Comparison of ENCODE assay signal across 8 cellular contexts in the genomic region with DNA sequence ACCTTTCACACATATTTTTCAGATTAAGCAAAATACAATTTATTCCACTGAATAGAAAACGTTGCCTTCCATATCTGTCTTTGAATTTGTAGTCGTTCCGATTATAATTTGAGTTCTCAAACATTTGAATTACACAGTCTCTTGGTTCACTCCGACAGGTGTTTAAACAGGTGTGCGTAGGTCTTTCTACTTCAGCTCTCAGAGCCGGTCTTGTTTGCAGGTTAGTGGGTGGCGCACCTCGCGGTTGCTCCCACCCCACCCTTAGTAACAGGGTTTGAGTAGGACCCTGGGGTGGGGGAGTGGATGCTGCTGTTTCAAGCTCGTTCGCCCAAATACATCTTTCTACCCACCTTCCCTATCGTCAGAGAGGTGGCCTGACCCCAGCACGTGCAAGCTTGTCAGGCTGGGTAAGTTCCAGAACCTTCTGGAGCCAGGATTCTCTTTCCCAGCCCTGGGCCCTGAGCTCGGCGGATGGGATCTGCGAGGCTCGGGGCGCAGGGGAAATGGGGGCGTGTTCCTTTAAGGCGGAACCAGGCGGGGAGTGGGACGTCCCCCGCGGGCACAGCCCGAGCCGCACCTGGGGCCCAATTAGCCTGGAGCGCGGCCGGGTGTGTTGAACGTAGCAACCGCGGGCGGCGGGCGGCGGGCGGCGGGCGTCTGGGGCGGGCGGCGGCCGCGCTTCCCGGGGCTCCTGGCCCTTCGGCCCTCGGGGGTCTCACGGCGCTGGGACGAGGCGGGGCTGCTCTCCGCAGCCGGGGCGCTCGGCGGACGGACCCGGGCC. TPM values are rescaled to one million over a fixed set of nuclear protein-coding genes. Genes with fewer than 3 reads are reported as not detected.
DNase-seq lines count a peak whose midpoint lies in the region; ATAC-seq, FAIRE-seq and TF ChIP-seq lines count a peak whose summit lies in the region.

A gene (plus strand): TSS at position 591 of the 781 bp plus-strand sequence.

- ATAC-seq in HG02588 (IDR thresholded peaks at IDR 0.05; ENCODE audit: unreplicated experiment), result peak; percentile 76

- 21% methylated on average over 18 of the region's 58 CpGs for WGBS in prostate gland

- DNase-seq in GM12892 (ENCODE audit: insufficient read length), result peak; percentile 61
- DNase-seq in NCI-H510A (lab: John Stamatoyannopoulos, UW), result peak; percentile 12
- DNase-seq in activated gamma-delta T cell (lab: John Stamatoyannopoulos, UW), result peak; percentile 16
- peak; percentile 24 for DNase-seq in left ventricle myocardium inferior
- peak; percentile 64 for DNase-seq in prostate gland (ENCODE audit: low spot score)
- no peak for DNase-seq in vagina (ENCODE audit: extremely low spot score in 2 of 2)
- DNase-seq in hepatic stellate cell (ENCODE audit: low spot score), result no peak

- H3K4me1 ChIP-seq in left ventricle myocardium inferior (peaks cover 10% of the 10 kb centered on the region), prostate gland (replicated peaks) (peaks cover under 1% of the 10 kb centered on the region), vagina (peaks cover 13% of the 10 kb centered on the region)

- no peak for FAIRE-seq in GM12892 (lab: Jason Lieb, UNC)

- H3K9me3 ChIP-seq in left ventricle myocardium inferior (replicated peaks) (no peaks in the 10 kb centered on the region), prostate gland (no peaks in the 10 kb centered on the region), vagina (no peaks in the 10 kb centered on the region)

- H3K27me3 ChIP-seq in left ventricle myocardium inferior (ENCODE audit: low read depth) (peaks cover 37% of the 10 kb centered on the region), prostate gland (replicated peaks; ENCODE audit: insufficient read depth) (no peaks in the 10 kb centered on the region), vagina (no peaks in the 10 kb centered on the region)

- H3K36me3 ChIP-seq in left ventricle myocardium inferior, result no peaks in the 10 kb centered on the region
- no peaks in the 10 kb centered on the region for H3K36me3 ChIP-seq in prostate gland
- no peaks in the 10 kb centered on the region for H3K36me3 ChIP-seq in vagina

- H3K4me3 ChIP-seq in left ventricle myocardium inferior (peak within 1 kb of the TSS; percentile 69), prostate gland (peak within 1 kb of the TSS; percentile 55 to 77), vagina (peak within 1 kb of the TSS; percentile 53 to 68)

- H3K27ac ChIP-seq in left ventricle myocardium inferior (replicated peaks) (no peak within 1 kb of the TSS), prostate gland (peak within 1 kb of the TSS; percentile 71 to 72), vagina (peak within 1 kb of the TSS; percentile 74)

- TF ChIP-seq POLR2A in GM12892 (IDR thresholded peaks at IDR 0.05; ENCODE audit: low read depth, low read length) (no peak), prostate gland (IDR thresholded peaks at IDR 0.05) (no peak), vagina (IDR thresholded peaks at IDR 0.05) (no peak)

- intact Hi-C loops in left ventricle myocardium inferior (cut with micrococcal nuclease), result no loop called here
- intact Hi-C loops in prostate gland (cut with DNase I), result no loop called here
- intact Hi-C loops in vagina (cut with DNase I), result no loop called here

- no peak for TF ChIP-seq CTCF in left ventricle myocardium inferior (IDR thresholded peaks at IDR 0.05; ENCODE audit: borderline replicate concordance)
- no peak for TF ChIP-seq CTCF in prostate gland (IDR thresholded peaks at IDR 0.05)
- no peak for TF ChIP-seq CTCF in vagina (IDR thresholded peaks at IDR 0.05)

RNA-seq across cellular contexts. Expression of the gene that starts here (rescaled TPM):
- polyA plus RNA-seq in GM12892 (2012; ENCODE audit: missing spikeins), result 2.2 TPM
- total RNA-seq in left ventricle myocardium inferior (12.2 TPM), prostate gland (10 to 100 TPM; 12.9 to 27.0 TPM), vagina (9.8 TPM)

Comparison
In these comparisons a context has a peak if more than half of its experiments do, and no peak if none do; other contexts are left out.
1. DNase-seq: peak in GM12892 (single experiment), NCI-H510A (single experiment), activated gamma-delta T cell (single experiment), left ventricle myocardium inferior (single experiment) and prostate gland (single experiment); none in vagina (0 of 2) and hepatic stellate cell (single experiment).
2. Peak in every context shown above with its lines, with median percentiles within 50 percentile points of each other: H3K4me3 ChIP-seq.